In genomic region chr5:171907731-171908343, GRCh38 we compare ENCODE assay signal across 8 cellular contexts.
DNase-seq lines count a peak whose midpoint lies in the region; ATAC-seq and TF ChIP-seq lines count a peak whose summit lies in the region.

No MANE protein-coding gene starts in this region.

- no peaks in the 10 kb centered on the region for H3K9me3 ChIP-seq in osteoblast (ENCODE audit: low read depth, low read length)

- H3K79me2 ChIP-seq in osteoblast (ENCODE audit: insufficient read depth, low read length) = peaks cover 51% of the 10 kb centered on the region

- ATAC-seq in HG03097 (IDR thresholded peaks at IDR 0.05; ENCODE audit: low FRiP score, unreplicated experiment) (peak; percentile 47), HG02571 (IDR thresholded peaks at IDR 0.05; ENCODE audit: unreplicated experiment) (no peak)

- TF ChIP-seq CTCF in GM13976 (IDR thresholded peaks at IDR 0.05; ENCODE audit: borderline replicate concordance, control extremely low read depth, extremely low read depth, insufficient read depth, missing control alignments) = peak; percentile 68
- peak; percentile 80 for TF ChIP-seq CTCF in osteoblast (IDR thresholded peaks at IDR 0.05; ENCODE audit: extremely low read depth, low read depth, low read length)

- DNase-seq in Ammon's horn (ENCODE audit: low spot score) = peak; percentile 65
- DNase-seq in GM13976 (ENCODE audit: low spot score) = peak; percentile 30
- peak; percentile 71 for DNase-seq in NCI-H748 (lab: John Stamatoyannopoulos, UW; ENCODE audit: unreplicated experiment)
- peak; percentile 39 for DNase-seq in activated T-cell treated with anti-CD3 and anti-CD28 coated beads for 4 hours
- peak; percentile 64 for DNase-seq in fibroblast of the conjunctiva (ENCODE audit: low read depth)
- no peak for DNase-seq in osteoblast (ENCODE audit: insufficient read length, low spot score, missing footprints)

- H2AFZ ChIP-seq in osteoblast (ENCODE audit: low read length) = no peak overlapping the region

- H3K4me3 ChIP-seq in osteoblast (ENCODE audit: insufficient read depth, low read length) = no peak overlapping the region

- H4K20me1 ChIP-seq in osteoblast (ENCODE audit: insufficient read depth, low read length) = peaks cover 50% of the 10 kb centered on the region

- no peaks in the 10 kb centered on the region for H3K4me1 ChIP-seq in osteoblast (ENCODE audit: insufficient read depth, low read length)

- no peak overlapping the region for H3K4me2 ChIP-seq in osteoblast (ENCODE audit: insufficient read depth, low read length)

- H3K27me3 ChIP-seq in osteoblast (ENCODE audit: insufficient read depth, low read length) = no peaks in the 10 kb centered on the region

- in situ Hi-C loops in GM13976 (cut with MboI; ENCODE audit: low sequenced_read_pairs, unreplicated experiment) = no loop called here

- no peak overlapping the region for H3K27ac ChIP-seq in osteoblast (ENCODE audit: low read depth, low read length)

- H3K36me3 ChIP-seq in osteoblast (ENCODE audit: insufficient read depth, low read length) = no peaks in the 10 kb centered on the region
